Comparison of ENCODE assay signal across 12 cellular contexts in genomic region chr14:20456971-20457370, GRCh38. TPM values are rescaled to one million over a fixed set of nuclear protein-coding genes. Genes with fewer than 3 reads are reported as not detected.
DNase-seq lines count a peak whose midpoint lies in the region; ATAC-seq, FAIRE-seq and TF ChIP-seq lines count a peak whose summit lies in the region.
"Had no signal": no experiment of that assay in that cellular context is flagged by ENCODE, and none has a peak within 500 bp of the region (broad histone marks: within the 10 kb centered on the region; RNA-seq: fewer than 3 reads in every experiment).

No MANE protein-coding gene starts in this region.

- in situ Hi-C loops in HepG2 (cut with HindIII; ENCODE audit: extremely low pct_ligation_motif_present, low pct_unique_long_range_greater_than_20kb), result loop anchor here (5.0 to 25.0 kb wide), 3 partner anchors 40 to 155 kb away; partner anchors contain the start of genes CCNB1IP1 and PARP2

- TF ChIP-seq CTCF in HepG2 (CRISPR knock-in tag; IDR thresholded peaks at IDR 0.05) (no peak), right lobe of liver (IDR thresholded peaks at IDR 0.05) (no peak), OCI-LY7 (conservative IDR thresholded peaks at IDR 0.05; ENCODE audit: low read length) (no peak), colonic mucosa (IDR thresholded peaks at IDR 0.05) (no peak)

- H3K4me1 ChIP-seq in HepG2 (ENCODE audit: insufficient read depth, low read length) (peaks cover 47% of the 10 kb centered on the region), right lobe of liver (peaks cover 0 to 27% (median 12%) of the 10 kb centered on the region in 4 donors), OCI-LY7 (ENCODE audit: insufficient read depth, low read length, poor library complexity, severe bottlenecking) (peaks cover 52% of the 10 kb centered on the region), iPS-20b (ENCODE audit: insufficient read depth, low read length) (peaks cover 11% of the 10 kb centered on the region), colonic mucosa (peaks cover 18% of the 10 kb centered on the region)

- CTCF ChIA-PET in HepG2 (lab: Yijun Ruan, JAX; ENCODE audit: low intra/inter-chr PET ratio, low total read pairs) (no interaction called here), OCI-LY7 (lab: Charles Lee; ENCODE audit: unreplicated experiment) (no interaction called here)

- FAIRE-seq in HepG2 (lab: Jason Lieb, UNC), result no peak
- FAIRE-seq: H54 had no signal

- H3K27ac ChIP-seq in HepG2 (ENCODE audit: extremely low read length, insufficient read depth, low read length), result no peak overlapping the region
- H3K27ac ChIP-seq in right lobe of liver, result no peak overlapping the region
- H3K27ac ChIP-seq in OCI-LY7 (ENCODE audit: low read depth, low read length, poor library complexity, severe bottlenecking), result no peak overlapping the region
- H3K27ac ChIP-seq in iPS-20b (ENCODE audit: low read length), result no peak overlapping the region
- no peak overlapping the region for H3K27ac ChIP-seq in colonic mucosa
- H3K27ac ChIP-seq: lower lobe of right lung had no signal

- H3K36me3 ChIP-seq in HepG2 (replicated peaks in 1 of 2; ENCODE audit: control insufficient read depth in 1 of 2, insufficient read depth in 2 of 2, low read length in 2 of 2), result peaks cover 15 to 37% of the 10 kb centered on the region in 2 experiments
- peaks cover 0 to 41% (median 14%) of the 10 kb centered on the region in 4 donors for H3K36me3 ChIP-seq in right lobe of liver
- peaks cover 62% of the 10 kb centered on the region for H3K36me3 ChIP-seq in OCI-LY7 (ENCODE audit: insufficient read depth, low read length)
- H3K36me3 ChIP-seq in iPS-20b (ENCODE audit: insufficient read depth, low read depth, low read length), result peaks cover 55% of the 10 kb centered on the region
- peaks cover 20% of the 10 kb centered on the region for H3K36me3 ChIP-seq in colonic mucosa

- TF ChIP-seq EP300 in HepG2 (IDR thresholded peaks at IDR 0.05; ENCODE audit: low read depth in 2 of 2, low read length in 2 of 2) (no peak), HepG2 (CRISPR knock-in tag; IDR thresholded peaks at IDR 0.05; ENCODE audit: borderline replicate concordance) (no peak)

- no peaks in the 10 kb centered on the region for H4K20me1 ChIP-seq in HepG2 (ENCODE audit: insufficient read depth, low read length)
- peaks cover 14% of the 10 kb centered on the region; the same call in 1 of the 2 replicates for H4K20me1 ChIP-seq in OCI-LY7 (ENCODE audit: insufficient read depth, low read length)

- peaks cover 48% of the 10 kb centered on the region for H3K79me2 ChIP-seq in HepG2 (ENCODE audit: insufficient read depth, low read length)
- H3K79me2 ChIP-seq in OCI-LY7 (ENCODE audit: insufficient read depth, low read depth, low read length), result peaks cover 76% of the 10 kb centered on the region

- 98% methylated on average over 13 of the region's 13 CpGs for WGBS in HepG2 (ENCODE audit: low lambda C conversion rate)
- WGBS in right lobe of liver (ENCODE audit: insufficient coverage, low coverage, low lambda C conversion rate, missing lambda C conversion rate), result 50% methylated on average over 11 of the region's 13 CpGs

- H3K4me3 ChIP-seq in HepG2 (replicated peaks in 1 of 3; ENCODE audit: insufficient read depth in 1 of 3, low read depth in 2 of 3, low read length in 3 of 3), result peak overlapping the region in 2 of 3 experiments; percentile 11 to 88; a peak in 1 of 6 replicates
- H3K4me3 ChIP-seq in right lobe of liver, result no peak overlapping the region
- peak overlapping the region; percentile 99 for H3K4me3 ChIP-seq in OCI-LY7 (ENCODE audit: low read depth, low read length, poor library complexity, severe bottlenecking)
- H3K4me3 ChIP-seq in iPS-20b (ENCODE audit: low read length), result peak overlapping the region; percentile 89; the same call in 1 of the 2 replicates
- H3K4me3 ChIP-seq in colonic mucosa, result no peak overlapping the region

- H2AFZ ChIP-seq in HepG2 (ENCODE audit: low read length), result no peak overlapping the region
- no peak overlapping the region for H2AFZ ChIP-seq in OCI-LY7 (ENCODE audit: low read length)

- POLR2A ChIA-PET in HepG2 (lab: Yijun Ruan, JAX), result interaction anchor here (0.8 to 4.0 kb wide), 7 partner anchors 12 to 113 kb away, joined by 3 to 59 read pairs (median 35); partner anchors contain the start of genes PARP2, PNP and TEP1
- POLR2A ChIA-PET in OCI-LY7 (lab: Charles Lee), result interaction anchor here (0.6 to 4.4 kb wide), 5 partner anchors 11 to 813 kb away, joined by 4 to 27 read pairs (median 8); partner anchors contain the start of gene PNP

- H3K4me2 ChIP-seq in HepG2 (ENCODE audit: low read depth, low read length), result peak overlapping the region; percentile 95; the same call in 1 of the 2 replicates
- peak overlapping the region; percentile 88 for H3K4me2 ChIP-seq in OCI-LY7 (ENCODE audit: low read length)

- ATAC-seq in HepG2, result no peak
- no peak for ATAC-seq in right lobe of liver
- no peak for ATAC-seq in GM21381 (IDR thresholded peaks at IDR 0.05; ENCODE audit: unreplicated experiment)
- ATAC-seq: lower lobe of right lung had no signal

- BruUV-seq in HepG2 (replicated peaks; lab: Mats Ljungman, UMichigan) (no TSS peak), OCI-LY7 (replicated peaks; lab: Mats Ljungman, UMichigan) (no TSS peak)

- TF ChIP-seq RAD21 in HepG2 (CRISPR knock-in tag; IDR thresholded peaks at IDR 0.05), result no peak

- DNase-seq in HepG2 (ENCODE audit: low spot score) (no peak), right lobe of liver (no peak), OCI-LY7 (ENCODE audit: low spot score) (no peak), iPS-NIHi7 (ENCODE audit: extremely low spot score) (no peak), colonic mucosa (no peak), COR-L47 (lab: John Stamatoyannopoulos, UW) (no peak)
- DNase-seq: lower lobe of right lung, NCI-H510A had no signal

- H3K9ac ChIP-seq in HepG2 (ENCODE audit: insufficient read depth, low read depth, low read length) (peak overlapping the region; percentile 91; the same call in 1 of the 2 replicates), iPS-20b (ENCODE audit: low read depth, low read length) (peak overlapping the region; percentile 100; the same call in 1 of the 2 replicates), colonic mucosa (ENCODE audit: low read depth in 2 of 2, low read length in 2 of 2) (no peak overlapping the region)

- H3K27me3 ChIP-seq in HepG2 (ENCODE audit: control insufficient read depth in 1 of 2, insufficient read depth in 2 of 2, low read length in 2 of 2) (no peaks in the 10 kb centered on the region; a peak in 1 of 5 replicates), right lobe of liver (no peaks in the 10 kb centered on the region), iPS-20b (ENCODE audit: insufficient read depth, low read length) (no peaks in the 10 kb centered on the region), colonic mucosa (no peaks in the 10 kb centered on the region)

- intact Hi-C loops in HepG2 (cut with micrococcal nuclease; ENCODE audit: unreplicated experiment), result no loop called here
- intact Hi-C loops in right lobe of liver (cut with DNase I), result no loop called here
- intact Hi-C loops in OCI-LY7 (cut with micrococcal nuclease; ENCODE audit: unreplicated experiment), result no loop called here
- intact Hi-C loops in colonic mucosa (cut with DNase I), result loop anchor here (5.0 to 10.0 kb wide), 2 partner anchors 45 to 92 kb away; partner anchors contain the start of gene TEP1

- no peaks in the 10 kb centered on the region for H3K9me2 ChIP-seq in OCI-LY7 (ENCODE audit: insufficient read depth, low read length)

- H3K9me3 ChIP-seq in HepG2 (ENCODE audit: low read length) (no peaks in the 10 kb centered on the region), right lobe of liver (no peaks in the 10 kb centered on the region), OCI-LY7 (ENCODE audit: low read length) (no peaks in the 10 kb centered on the region), iPS-20b (ENCODE audit: insufficient read depth, low read depth, low read length) (no peaks in the 10 kb centered on the region), colonic mucosa (no peaks in the 10 kb centered on the region)
- H3K9me3 ChIP-seq: lower lobe of right lung, thoracic aorta had no signal

- 0 out of 4 replicates have a peak, but pooled peaks have one; percentile 22 to 53 for TF ChIP-seq POLR2A in HepG2 (IDR thresholded peaks at IDR 0.05; ENCODE audit: insufficient read depth in 1 of 2, low read depth in 2 of 2, low read length in 2 of 2)
- no peak for TF ChIP-seq POLR2A in right lobe of liver (IDR thresholded peaks at IDR 0.05)

RNA-seq across cellular contexts. Expression of gene APEX1, which starts 1.9 kb away (rescaled TPM):
- total RNA-seq in HepG2 (2016; rRNA removed; fragmentation: Illumina TruSeq; extraction: Trizol), result 171 and 261 TPM in 2 replicates
- total RNA-seq in HepG2 (2016; cell fraction: cytosol; rRNA removed; fragmentation: Illumina TruSeq; extraction: Trizol; ENCODE audit: low read depth), result 72.5 and 84.0 TPM in 2 replicates
- total RNA-seq in HepG2 (2016; cell fraction: insoluble cytoplasmic fraction; rRNA removed; fragmentation: Illumina TruSeq; extraction: Trizol), result 177 and 247 TPM in 2 replicates
- total RNA-seq in HepG2 (2016; cell fraction: membrane; rRNA removed; fragmentation: Illumina TruSeq; extraction: Trizol), result 130 and 144 TPM in 2 replicates
- total RNA-seq in HepG2 (2016; cell fraction: nucleus; rRNA removed; fragmentation: Illumina TruSeq; extraction: Trizol), result 79.4 and 94.6 TPM in 2 replicates
- 336 and 405 TPM in 2 replicates for polyA plus RNA-seq in HepG2 (2011; rRNA removed)
- 342 and 365 TPM in 2 replicates for polyA plus RNA-seq in HepG2 (2011; cell fraction: cytosol; rRNA removed)
- 199 and 247 TPM in 2 replicates for polyA plus RNA-seq in HepG2 (2011; cell fraction: nucleus; rRNA removed)
- polyA plus RNA-seq in HepG2 (2012), result 218 and 250 TPM in 2 replicates
- 85.4 and 96.6 TPM in 2 replicates for polyA plus RNA-seq in HepG2 (2016; cell fraction: cytosol; fragmentation: Illumina TruSeq; extraction: Trizol; ENCODE audit: low read depth)
- 442 and 448 TPM in 2 replicates for polyA plus RNA-seq in HepG2 (2016; cell fraction: insoluble cytoplasmic fraction; fragmentation: Illumina TruSeq; extraction: Trizol; ENCODE audit: low read depth)
- polyA plus RNA-seq in HepG2 (2016; cell fraction: membrane; fragmentation: Illumina TruSeq; extraction: Trizol; ENCODE audit: low read depth), result 162 and 177 TPM in 2 replicates
- 253 and 259 TPM in 2 replicates for polyA plus RNA-seq in HepG2 (2016; cell fraction: nucleus; fragmentation: Illumina TruSeq; extraction: Trizol; ENCODE audit: insufficient read depth, low read depth)
- 377 and 396 TPM in 2 replicates for polyA minus RNA-seq in HepG2 (2011; rRNA and poly(A)+ RNA removed; ENCODE audit: low replicate concordance)
- 101 and 112 TPM in 2 replicates for polyA minus RNA-seq in HepG2 (2011; cell fraction: cytosol; rRNA and poly(A)+ RNA removed)
- polyA minus RNA-seq in HepG2 (2011; cell fraction: nucleus; rRNA and poly(A)+ RNA removed), result 59.6 and 63.5 TPM in 2 replicates
- 10 to 100 TPM; 50.2 to 87.0 (median 59.8) TPM for total RNA-seq in right lobe of liver
- total RNA-seq in OCI-LY7 (2014; rRNA removed; shearing (Covaris generic)), result 110 and 117 TPM in 2 replicates
- 175 and 203 TPM in 2 replicates for total RNA-seq in OCI-LY7 (2022)
- total RNA-seq in colonic mucosa, result 100 to 1,000 TPM; 119 to 169 TPM

RNA-seq across cellular contexts. Expression of gene OSGEP, which starts 2.4 kb away (rescaled TPM):
- total RNA-seq in HepG2 (2016; rRNA removed; fragmentation: Illumina TruSeq; extraction: Trizol), result 32.4 and 39.7 TPM in 2 replicates
- total RNA-seq in HepG2 (2016; cell fraction: cytosol; rRNA removed; fragmentation: Illumina TruSeq; extraction: Trizol; ENCODE audit: low read depth), result 7.0 and 8.1 TPM in 2 replicates
- 30.4 and 41.7 TPM in 2 replicates for total RNA-seq in HepG2 (2016; cell fraction: insoluble cytoplasmic fraction; rRNA removed; fragmentation: Illumina TruSeq; extraction: Trizol)
- total RNA-seq in HepG2 (2016; cell fraction: membrane; rRNA removed; fragmentation: Illumina TruSeq; extraction: Trizol), result 12.6 and 13.2 TPM in 2 replicates
- total RNA-seq in HepG2 (2016; cell fraction: nucleus; rRNA removed; fragmentation: Illumina TruSeq; extraction: Trizol), result 35.3 and 44.2 TPM in 2 replicates
- polyA plus RNA-seq in HepG2 (2011; rRNA removed), result 40.0 and 41.1 TPM in 2 replicates
- polyA plus RNA-seq in HepG2 (2011; cell fraction: cytosol; rRNA removed), result 25.8 and 29.7 TPM in 2 replicates
- 108 and 113 TPM in 2 replicates for polyA plus RNA-seq in HepG2 (2011; cell fraction: nucleus; rRNA removed)
- 14.8 and 23.9 TPM in 2 replicates for polyA plus RNA-seq in HepG2 (2012)
- polyA plus RNA-seq in HepG2 (2016; cell fraction: cytosol; fragmentation: Illumina TruSeq; extraction: Trizol; ENCODE audit: low read depth), result 5.7 and 6.0 TPM in 2 replicates
- polyA plus RNA-seq in HepG2 (2016; cell fraction: insoluble cytoplasmic fraction; fragmentation: Illumina TruSeq; extraction: Trizol; ENCODE audit: low read depth), result 31.9 and 37.6 TPM in 2 replicates
- polyA plus RNA-seq in HepG2 (2016; cell fraction: membrane; fragmentation: Illumina TruSeq; extraction: Trizol; ENCODE audit: low read depth), result 9.1 and 10.6 TPM in 2 replicates
- polyA plus RNA-seq in HepG2 (2016; cell fraction: nucleus; fragmentation: Illumina TruSeq; extraction: Trizol; ENCODE audit: insufficient read depth, low read depth), result 101 and 108 TPM in 2 replicates
- 38.1 and 65.7 TPM in 2 replicates for polyA minus RNA-seq in HepG2 (2011; rRNA and poly(A)+ RNA removed; ENCODE audit: low replicate concordance)
- polyA minus RNA-seq in HepG2 (2011; cell fraction: cytosol; rRNA and poly(A)+ RNA removed), result 8.6 and 9.5 TPM in 2 replicates
- 99.7 and 101 TPM in 2 replicates for polyA minus RNA-seq in HepG2 (2011; cell fraction: nucleus; rRNA and poly(A)+ RNA removed)
- 10 to 100 TPM; 11.2 to 43.8 (median 14.4) TPM for total RNA-seq in right lobe of liver
- 85.2 and 86.6 TPM in 2 replicates for total RNA-seq in OCI-LY7 (2014; rRNA removed; shearing (Covaris generic))
- total RNA-seq in OCI-LY7 (2022), result 68.8 and 76.6 TPM in 2 replicates
- 10 to 100 TPM; 26.9 to 42.0 TPM for total RNA-seq in colonic mucosa

RNA-seq across cellular contexts. Expression of gene PIP4P1, which starts 4.3 kb away (rescaled TPM):
- 31.9 and 33.4 TPM in 2 replicates for total RNA-seq in HepG2 (2016; rRNA removed; fragmentation: Illumina TruSeq; extraction: Trizol)
- 16.4 and 18.3 TPM in 2 replicates for total RNA-seq in HepG2 (2016; cell fraction: cytosol; rRNA removed; fragmentation: Illumina TruSeq; extraction: Trizol; ENCODE audit: low read depth)
- 32.1 and 34.6 TPM in 2 replicates for total RNA-seq in HepG2 (2016; cell fraction: insoluble cytoplasmic fraction; rRNA removed; fragmentation: Illumina TruSeq; extraction: Trizol)
- 32.6 and 39.7 TPM in 2 replicates for total RNA-seq in HepG2 (2016; cell fraction: membrane; rRNA removed; fragmentation: Illumina TruSeq; extraction: Trizol)
- total RNA-seq in HepG2 (2016; cell fraction: nucleus; rRNA removed; fragmentation: Illumina TruSeq; extraction: Trizol), result 20.8 and 28.1 TPM in 2 replicates
- 47.0 and 54.5 TPM in 2 replicates for polyA plus RNA-seq in HepG2 (2011; rRNA removed)
- polyA plus RNA-seq in HepG2 (2011; cell fraction: cytosol; rRNA removed), result 40.6 and 41.5 TPM in 2 replicates
- 70.2 and 90.4 TPM in 2 replicates for polyA plus RNA-seq in HepG2 (2011; cell fraction: nucleus; rRNA removed)
- polyA plus RNA-seq in HepG2 (2012), result 30.3 and 35.7 TPM in 2 replicates
- polyA plus RNA-seq in HepG2 (2016; cell fraction: cytosol; fragmentation: Illumina TruSeq; extraction: Trizol; ENCODE audit: low read depth), result 14.0 and 16.8 TPM in 2 replicates
- 40.6 and 44.1 TPM in 2 replicates for polyA plus RNA-seq in HepG2 (2016; cell fraction: insoluble cytoplasmic fraction; fragmentation: Illumina TruSeq; extraction: Trizol; ENCODE audit: low read depth)
- polyA plus RNA-seq in HepG2 (2016; cell fraction: membrane; fragmentation: Illumina TruSeq; extraction: Trizol; ENCODE audit: low read depth), result 24.7 and 35.2 TPM in 2 replicates
- polyA plus RNA-seq in HepG2 (2016; cell fraction: nucleus; fragmentation: Illumina TruSeq; extraction: Trizol; ENCODE audit: insufficient read depth, low read depth), result 61.7 and 72.0 TPM in 2 replicates
- polyA minus RNA-seq in HepG2 (2011; rRNA and poly(A)+ RNA removed; ENCODE audit: low replicate concordance), result 63.2 and 70.8 TPM in 2 replicates
- 16.6 and 21.8 TPM in 2 replicates for polyA minus RNA-seq in HepG2 (2011; cell fraction: cytosol; rRNA and poly(A)+ RNA removed)
- polyA minus RNA-seq in HepG2 (2011; cell fraction: nucleus; rRNA and poly(A)+ RNA removed), result 33.3 and 33.8 TPM in 2 replicates
- 10 to 100 TPM in 4 of 6 experiments, 1 to 10 TPM in 2; 7.0 to 13.8 (median 11.4) TPM for total RNA-seq in right lobe of liver
- total RNA-seq in OCI-LY7 (2014; rRNA removed; shearing (Covaris generic)), result 23.3 and 26.9 TPM in 2 replicates
- total RNA-seq in OCI-LY7 (2022), result 43.6 and 44.7 TPM in 2 replicates
- total RNA-seq in colonic mucosa, result 10 to 100 TPM; 30.3 to 54.6 TPM

RNA-seq across cellular contexts. Expression of gene PNP, which starts 12.2 kb away (rescaled TPM):
- total RNA-seq in HepG2 (2016; rRNA removed; fragmentation: Illumina TruSeq; extraction: Trizol) (74.8 and 117 TPM in 2 replicates), right lobe of liver (10 to 100 TPM; 22.1 to 48.9 (median 30.9) TPM), OCI-LY7 (2022) (118 and 128 TPM in 2 replicates), colonic mucosa (100 to 1,000 TPM; 121 to 123 TPM)
- 7.1 and 8.7 TPM in 2 replicates for total RNA-seq in HepG2 (2016; cell fraction: cytosol; rRNA removed; fragmentation: Illumina TruSeq; extraction: Trizol; ENCODE audit: low read depth)
- 74.5 and 119 TPM in 2 replicates for total RNA-seq in HepG2 (2016; cell fraction: insoluble cytoplasmic fraction; rRNA removed; fragmentation: Illumina TruSeq; extraction: Trizol)
- 16.6 and 17.8 TPM in 2 replicates for total RNA-seq in HepG2 (2016; cell fraction: membrane; rRNA removed; fragmentation: Illumina TruSeq; extraction: Trizol)
- total RNA-seq in HepG2 (2016; cell fraction: nucleus; rRNA removed; fragmentation: Illumina TruSeq; extraction: Trizol), result 36.5 and 46.4 TPM in 2 replicates
- 40.2 and 45.4 TPM in 2 replicates for polyA plus RNA-seq in HepG2 (2011; rRNA removed)
- 49.6 and 54.1 TPM in 2 replicates for polyA plus RNA-seq in HepG2 (2011; cell fraction: cytosol; rRNA removed)
- 20.3 and 24.4 TPM in 2 replicates for polyA plus RNA-seq in HepG2 (2011; cell fraction: nucleus; rRNA removed)
- 22.4 and 23.3 TPM in 2 replicates for polyA plus RNA-seq in HepG2 (2012)
- polyA plus RNA-seq in HepG2 (2016; cell fraction: cytosol; fragmentation: Illumina TruSeq; extraction: Trizol; ENCODE audit: low read depth), result 6.6 and 6.8 TPM in 2 replicates
- polyA plus RNA-seq in HepG2 (2016; cell fraction: insoluble cytoplasmic fraction; fragmentation: Illumina TruSeq; extraction: Trizol; ENCODE audit: low read depth), result 118 and 121 TPM in 2 replicates
- polyA plus RNA-seq in HepG2 (2016; cell fraction: membrane; fragmentation: Illumina TruSeq; extraction: Trizol; ENCODE audit: low read depth), result 10.3 and 11.4 TPM in 2 replicates
- polyA plus RNA-seq in HepG2 (2016; cell fraction: nucleus; fragmentation: Illumina TruSeq; extraction: Trizol; ENCODE audit: insufficient read depth, low read depth), result 46.5 and 51.8 TPM in 2 replicates
- 38.2 and 227 TPM in 2 replicates for polyA minus RNA-seq in HepG2 (2011; rRNA and poly(A)+ RNA removed; ENCODE audit: low replicate concordance)
- 25.9 and 29.4 TPM in 2 replicates for polyA minus RNA-seq in HepG2 (2011; cell fraction: cytosol; rRNA and poly(A)+ RNA removed)
- 25.4 and 32.6 TPM in 2 replicates for polyA minus RNA-seq in HepG2 (2011; cell fraction: nucleus; rRNA and poly(A)+ RNA removed)
- 120 and 127 TPM in 2 replicates for total RNA-seq in OCI-LY7 (2014; rRNA removed; shearing (Covaris generic))

RNA-seq across cellular contexts. Expression of gene KLHL33, which starts 21.0 kb away (rescaled TPM):
- total RNA-seq in HepG2 (2016; rRNA removed; fragmentation: Illumina TruSeq; extraction: Trizol) (not detected in 2 replicates), right lobe of liver (under 1 TPM in 5 of 6 experiments, not detected in 1; 0.06 to 0.19 (median 0.11) TPM), OCI-LY7 (2022) (0.09 and 0.11 TPM in 2 replicates), colonic mucosa (under 1 TPM; 0.05 TPM)
- not detected in 2 replicates for total RNA-seq in HepG2 (2016; cell fraction: cytosol; rRNA removed; fragmentation: Illumina TruSeq; extraction: Trizol; ENCODE audit: low read depth)
- not detected in 2 replicates for total RNA-seq in HepG2 (2016; cell fraction: insoluble cytoplasmic fraction; rRNA removed; fragmentation: Illumina TruSeq; extraction: Trizol)
- total RNA-seq in HepG2 (2016; cell fraction: membrane; rRNA removed; fragmentation: Illumina TruSeq; extraction: Trizol), result not detected in 2 replicates
- total RNA-seq in HepG2 (2016; cell fraction: nucleus; rRNA removed; fragmentation: Illumina TruSeq; extraction: Trizol), result not detected in 2 replicates
- 0.05 TPM in 1 of 2 replicates, not detected in the other for polyA plus RNA-seq in HepG2 (2011; rRNA removed)
- polyA plus RNA-seq in HepG2 (2011; cell fraction: cytosol; rRNA removed), result 0.03 and 0.05 TPM in 2 replicates
- 0.03 and 0.10 TPM in 2 replicates for polyA plus RNA-seq in HepG2 (2011; cell fraction: nucleus; rRNA removed)
- 0.05 and 0.15 TPM in 2 replicates for polyA plus RNA-seq in HepG2 (2012)
- polyA plus RNA-seq in HepG2 (2016; cell fraction: cytosol; fragmentation: Illumina TruSeq; extraction: Trizol; ENCODE audit: low read depth), result not detected in 2 replicates
- 0.04 TPM in 1 of 2 replicates, not detected in the other for polyA plus RNA-seq in HepG2 (2016; cell fraction: insoluble cytoplasmic fraction; fragmentation: Illumina TruSeq; extraction: Trizol; ENCODE audit: low read depth)
- polyA plus RNA-seq in HepG2 (2016; cell fraction: membrane; fragmentation: Illumina TruSeq; extraction: Trizol; ENCODE audit: low read depth), result not detected in 2 replicates
- polyA plus RNA-seq in HepG2 (2016; cell fraction: nucleus; fragmentation: Illumina TruSeq; extraction: Trizol; ENCODE audit: insufficient read depth, low read depth), result not detected in 2 replicates
- polyA minus RNA-seq in HepG2 (2011; rRNA and poly(A)+ RNA removed; ENCODE audit: low replicate concordance), result 0.04 and 0.12 TPM in 2 replicates
- not detected in 2 replicates for polyA minus RNA-seq in HepG2 (2011; cell fraction: cytosol; rRNA and poly(A)+ RNA removed)
- 0.12 TPM in 1 of 2 replicates, not detected in the other for polyA minus RNA-seq in HepG2 (2011; cell fraction: nucleus; rRNA and poly(A)+ RNA removed)
- total RNA-seq in OCI-LY7 (2014; rRNA removed; shearing (Covaris generic)), result 0.08 TPM in 1 of 2 replicates, not detected in the other

Comparison
In these comparisons a context has a peak if more than half of its experiments do, and no peak if none do; other contexts are left out.
1. H3K4me3 ChIP-seq: peak in HepG2 (2 of 3), OCI-LY7 (single experiment) and iPS-20b (single experiment); none in right lobe of liver (0 of 3) and colonic mucosa (single experiment).
2. H3K9ac ChIP-seq: peak in HepG2 (single experiment) and iPS-20b (single experiment); none in colonic mucosa (0 of 2).